11 cellular contexts compared by ENCODE assay signal in the genomic region with DNA sequence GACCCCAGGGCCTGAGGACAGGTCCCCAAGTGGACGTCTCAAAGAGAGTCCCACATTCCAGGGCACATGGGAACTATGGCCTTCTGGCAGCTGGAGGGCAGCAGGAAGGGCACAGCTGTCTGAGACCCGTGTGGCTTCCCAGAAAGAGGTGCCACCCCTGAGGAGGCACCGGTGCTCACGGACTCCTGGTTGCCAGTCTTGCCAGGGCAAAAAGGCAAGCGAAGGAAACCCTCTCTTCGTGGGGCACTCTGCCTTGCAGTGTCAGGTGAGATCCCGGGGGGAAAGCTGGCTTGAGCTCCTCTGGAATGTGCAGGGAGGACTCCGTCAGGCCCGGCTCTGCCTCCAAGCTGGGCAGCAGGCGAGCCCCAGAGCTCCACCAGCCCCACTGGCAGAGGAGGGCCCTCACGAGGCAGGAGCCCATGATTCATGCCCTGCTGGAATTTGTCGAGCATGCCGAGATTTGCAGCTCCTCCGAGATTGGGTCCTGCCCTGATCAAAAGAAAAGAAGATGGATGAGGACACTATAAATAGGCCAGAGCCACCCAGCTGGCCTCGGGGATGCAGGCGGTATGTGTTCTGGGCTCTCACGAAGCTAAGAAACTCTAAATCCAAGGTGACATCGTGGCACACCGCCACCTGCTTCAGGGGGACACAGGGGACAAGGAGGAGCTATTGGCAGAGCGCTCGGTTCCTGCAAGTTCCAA. TPM values are rescaled to one million over a fixed set of nuclear protein-coding genes. Genes with fewer than 3 reads are reported as not detected.
A peak's percentile ranks its signal among the peaks of the same experiment; 100 is the strongest.
DNase-seq lines count a peak whose midpoint lies in the region; ATAC-seq and TF ChIP-seq lines count a peak whose summit lies in the region.
"Had no signal": no experiment of that assay in that cellular context is flagged by ENCODE, and none has a peak within 500 bp of the region (broad histone marks: within the 10 kb centered on the region; RNA-seq: fewer than 3 reads in every experiment).

No MANE protein-coding gene starts in this region.

- peak overlapping the region; percentile 1 to 6 for H3K9ac ChIP-seq in liver (ENCODE audit: low read depth in 1 of 2, low read length in 2 of 2)

- DNase-seq in HT1080 (ENCODE audit: low read depth) = peak; percentile 83
- DNase-seq in dermis blood vessel endothelial cell = peak; percentile 57
- DNase-seq in testis = peak; percentile 43
- DNase-seq in GOT3 (lab: John Stamatoyannopoulos, UW) = no peak
- DNase-seq in DMS53 treated with DMSO at 0.1 percent for 48 hours (lab: John Stamatoyannopoulos, UW; ENCODE audit: unreplicated experiment) = no peak
- DNase-seq: activated CD4-positive, alpha-beta memory T cell treated with anti-CD3 and anti-CD28 coated beads for 36 hours; NCI-H2227 treated with DMSO at 0.1 percent for 48 hours had no signal

- H3K27ac ChIP-seq in liver (ENCODE audit: low read depth in 1 of 2, low read length in 2 of 2) (peak overlapping the region; percentile 79 to 95), testis (peak overlapping the region; percentile 9 to 50)

- no peak for TF ChIP-seq POLR2A in testis (IDR thresholded peaks at IDR 0.05)

- TF ChIP-seq CTCF in liver (IDR thresholded peaks at IDR 0.05; ENCODE audit: low read depth, low read length, missing input control) = no peak
- TF ChIP-seq CTCF in testis (IDR thresholded peaks at IDR 0.05) = no peak

- H3K9me3 ChIP-seq in liver (ENCODE audit: control insufficient read depth in 4 of 4, low read length in 3 of 4) = no peaks in the 10 kb centered on the region
- H3K9me3 ChIP-seq in testis = no peaks in the 10 kb centered on the region

- intact Hi-C loops in testis (cut with DNase I; ENCODE audit: low total_unique reads) = no loop called here

- no peak for ATAC-seq in HG03460 (IDR thresholded peaks at IDR 0.05; ENCODE audit: unreplicated experiment)
- no peak for ATAC-seq in GM19328 (IDR thresholded peaks at IDR 0.05; ENCODE audit: unreplicated experiment)
- ATAC-seq: GM12878 had no signal

- H3K4me3 ChIP-seq in liver (ENCODE audit: low read depth in 1 of 3, low read length in 3 of 3) (no peak overlapping the region), testis (no peak overlapping the region)
- H3K4me3 ChIP-seq: GM12878 had no signal

- no peak for TF ChIP-seq RAD21 in liver (IDR thresholded peaks at IDR 0.05)

- H3K4me1 ChIP-seq in liver (ENCODE audit: control insufficient read depth in 4 of 4, insufficient read depth in 4 of 4, low read length in 3 of 4) (peaks cover 9 to 15% (median 14%) of the 10 kb centered on the region in 4 donors), testis (peaks cover 27% of the 10 kb centered on the region)

- H3K36me3 ChIP-seq in liver (ENCODE audit: control insufficient read depth in 4 of 4, insufficient read depth in 3 of 4, low read depth in 1 of 4, low read length in 3 of 4) (no peaks in the 10 kb centered on the region), testis (ENCODE audit: low read depth, missing control alignments) (no peaks in the 10 kb centered on the region)

- H3K27me3 ChIP-seq in liver (ENCODE audit: control insufficient read depth in 4 of 4, insufficient read depth in 4 of 4, low read length in 3 of 4) (no peaks in the 10 kb centered on the region), testis (no peaks in the 10 kb centered on the region)

- 62% methylated on average over 21 of the region's 21 CpGs for WGBS in liver
- 43 to 56% methylated on average over 17 to 21 of the region's 21 CpGs for WGBS in testis, 2 donors

TF ChIP-seq in liver, 16 proteins besides CTCF, POLR2A, EP300 and RAD21:
- no peak for TF ChIP-seq YY1 (IDR thresholded peaks at IDR 0.05)
- TF ChIP-seq HNF4G (IDR thresholded peaks at IDR 0.05) = no peak
- no peak for TF ChIP-seq GABPA (IDR thresholded peaks at IDR 0.05 in 1 of 2, conservative IDR thresholded peaks at IDR 0.05 in 1 of 2)
- no peak for TF ChIP-seq SP1 (IDR thresholded peaks at IDR 0.05)
- TF ChIP-seq HNF4A (conservative IDR thresholded peaks at IDR 0.05) = no peak
- TF ChIP-seq EGR1 (IDR thresholded peaks at IDR 0.05; ENCODE audit: low read depth in 2 of 2) = no peak
- TF ChIP-seq, protein P1, sequence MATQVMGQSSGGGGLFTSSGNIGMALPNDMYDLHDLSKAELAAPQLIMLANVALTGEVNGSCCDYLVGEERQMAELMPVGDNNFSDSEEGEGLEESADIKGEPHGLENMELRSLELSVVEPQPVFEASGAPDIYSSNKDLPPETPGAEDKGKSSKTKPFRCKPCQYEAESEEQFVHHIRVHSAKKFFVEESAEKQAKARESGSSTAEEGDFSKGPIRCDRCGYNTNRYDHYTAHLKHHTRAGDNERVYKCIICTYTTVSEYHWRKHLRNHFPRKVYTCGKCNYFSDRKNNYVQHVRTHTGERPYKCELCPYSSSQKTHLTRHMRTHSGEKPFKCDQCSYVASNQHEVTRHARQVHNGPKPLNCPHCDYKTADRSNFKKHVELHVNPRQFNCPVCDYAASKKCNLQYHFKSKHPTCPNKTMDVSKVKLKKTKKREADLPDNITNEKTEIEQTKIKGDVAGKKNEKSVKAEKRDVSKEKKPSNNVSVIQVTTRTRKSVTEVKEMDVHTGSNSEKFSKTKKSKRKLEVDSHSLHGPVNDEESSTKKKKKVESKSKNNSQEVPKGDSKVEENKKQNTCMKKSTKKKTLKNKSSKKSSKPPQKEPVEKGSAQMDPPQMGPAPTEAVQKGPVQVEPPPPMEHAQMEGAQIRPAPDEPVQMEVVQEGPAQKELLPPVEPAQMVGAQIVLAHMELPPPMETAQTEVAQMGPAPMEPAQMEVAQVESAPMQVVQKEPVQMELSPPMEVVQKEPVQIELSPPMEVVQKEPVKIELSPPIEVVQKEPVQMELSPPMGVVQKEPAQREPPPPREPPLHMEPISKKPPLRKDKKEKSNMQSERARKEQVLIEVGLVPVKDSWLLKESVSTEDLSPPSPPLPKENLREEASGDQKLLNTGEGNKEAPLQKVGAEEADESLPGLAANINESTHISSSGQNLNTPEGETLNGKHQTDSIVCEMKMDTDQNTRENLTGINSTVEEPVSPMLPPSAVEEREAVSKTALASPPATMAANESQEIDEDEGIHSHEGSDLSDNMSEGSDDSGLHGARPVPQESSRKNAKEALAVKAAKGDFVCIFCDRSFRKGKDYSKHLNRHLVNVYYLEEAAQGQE (IDR thresholded peaks at IDR 0.05) = no peak
- TF ChIP-seq NR2F2 (IDR thresholded peaks at IDR 0.05) = no peak
- TF ChIP-seq, protein P2, sequence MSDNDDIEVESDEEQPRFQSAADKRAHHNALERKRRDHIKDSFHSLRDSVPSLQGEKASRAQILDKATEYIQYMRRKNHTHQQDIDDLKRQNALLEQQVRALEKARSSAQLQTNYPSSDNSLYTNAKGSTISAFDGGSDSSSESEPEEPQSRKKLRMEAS (IDR thresholded peaks at IDR 0.05) = no peak
- TF ChIP-seq, protein P3, sequence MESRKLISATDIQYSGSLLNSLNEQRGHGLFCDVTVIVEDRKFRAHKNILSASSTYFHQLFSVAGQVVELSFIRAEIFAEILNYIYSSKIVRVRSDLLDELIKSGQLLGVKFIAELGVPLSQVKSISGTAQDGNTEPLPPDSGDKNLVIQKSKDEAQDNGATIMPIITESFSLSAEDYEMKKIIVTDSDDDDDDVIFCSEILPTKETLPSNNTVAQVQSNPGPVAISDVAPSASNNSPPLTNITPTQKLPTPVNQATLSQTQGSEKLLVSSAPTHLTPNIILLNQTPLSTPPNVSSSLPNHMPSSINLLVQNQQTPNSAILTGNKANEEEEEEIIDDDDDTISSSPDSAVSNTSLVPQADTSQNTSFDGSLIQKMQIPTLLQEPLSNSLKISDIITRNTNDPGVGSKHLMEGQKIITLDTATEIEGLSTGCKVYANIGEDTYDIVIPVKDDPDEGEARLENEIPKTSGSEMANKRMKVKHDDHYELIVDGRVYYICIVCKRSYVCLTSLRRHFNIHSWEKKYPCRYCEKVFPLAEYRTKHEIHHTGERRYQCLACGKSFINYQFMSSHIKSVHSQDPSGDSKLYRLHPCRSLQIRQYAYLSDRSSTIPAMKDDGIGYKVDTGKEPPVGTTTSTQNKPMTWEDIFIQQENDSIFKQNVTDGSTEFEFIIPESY (IDR thresholded peaks at IDR 0.05) = no peak
- TF ChIP-seq FOXA2 (IDR thresholded peaks at IDR 0.05) = no peak
- TF ChIP-seq RXRA (IDR thresholded peaks at IDR 0.05) = no peak
- no peak for TF ChIP-seq TAF1 (conservative IDR thresholded peaks at IDR 0.05)
- TF ChIP-seq JUND (IDR thresholded peaks at IDR 0.05) = no peak
- no peak for TF ChIP-seq FOXA1 (IDR thresholded peaks at IDR 0.05)
- TF ChIP-seq, protein P4, sequence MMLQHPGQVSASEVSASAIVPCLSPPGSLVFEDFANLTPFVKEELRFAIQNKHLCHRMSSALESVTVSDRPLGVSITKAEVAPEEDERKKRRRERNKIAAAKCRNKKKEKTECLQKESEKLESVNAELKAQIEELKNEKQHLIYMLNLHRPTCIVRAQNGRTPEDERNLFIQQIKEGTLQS (IDR thresholded peaks at IDR 0.05) = no peak

RNA-seq across cellular contexts. Expression of gene CELSR1, which starts 9.9 kb away (rescaled TPM):
- total RNA-seq in HT1080 (2014; rRNA removed; shearing (Covaris generic)) = 14.9 and 17.9 TPM in 2 replicates
- polyA plus RNA-seq in HT1080 (2015; cell fraction: cytosol; rRNA removed) = 14.0 and 14.9 TPM in 2 replicates
- 35.9 and 40.5 TPM in 2 replicates for polyA plus RNA-seq in HT1080 (2015; cell fraction: nucleus; rRNA removed)
- total RNA-seq in dermis blood vessel endothelial cell = 28.2 and 45.6 TPM in 2 replicates
- 1 to 10 TPM in 1 of 2 donors, under 1 TPM in 1; 0.37 to 1.6 TPM for total RNA-seq in liver
- 1 to 10 TPM; 1.1 to 1.6 TPM for polyA plus RNA-seq in liver
- total RNA-seq in testis = 10 to 100 TPM; 13.8 to 21.5 TPM
- 5.6 TPM for polyA plus RNA-seq in testis (ENCODE audit: insufficient read depth, low read depth, low replicate concordance)

Comparison
In these comparisons a context has a peak if more than half of its experiments do, and no peak if none do; other contexts are left out.
1. DNase-seq: peak in HT1080 (single experiment), dermis blood vessel endothelial cell (single experiment) and testis (single experiment); none in GOT3 (single experiment) and DMS53 treated with DMSO at 0.1 percent for 48 hours (single experiment).